Comparison of ENCODE assay signal across 25 cellular contexts in the genomic region with DNA sequence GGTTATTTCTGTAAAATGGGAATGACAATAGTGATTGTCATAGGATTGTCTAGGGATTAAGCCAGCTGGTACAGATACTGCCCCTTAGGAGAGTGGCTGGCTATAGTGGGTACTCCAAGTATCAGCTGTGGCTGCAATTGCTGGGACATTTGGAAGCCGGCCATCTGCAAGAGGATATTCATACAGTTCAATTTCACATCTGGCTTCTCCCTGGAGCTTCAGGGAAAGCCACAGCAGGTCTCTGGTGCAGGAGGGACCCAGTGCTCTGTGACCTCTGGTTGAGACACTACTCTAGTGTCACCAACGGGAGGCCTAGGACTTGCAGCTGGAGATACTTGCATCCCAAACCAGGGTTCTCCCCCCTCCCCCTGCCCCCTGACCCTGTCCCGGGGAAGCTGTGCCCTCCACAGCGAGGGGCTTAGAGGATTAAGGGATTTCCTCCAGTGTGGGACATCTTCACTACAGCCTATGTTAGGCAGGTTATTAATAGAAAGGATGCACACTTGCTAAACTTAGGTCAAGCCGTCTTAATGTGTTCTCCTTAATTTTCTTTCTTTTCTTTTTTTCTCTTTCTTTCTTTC.
"Had no signal": no experiment of that assay in that cellular context is flagged by ENCODE, and none has a peak within 500 bp of the region (broad histone marks: within the 10 kb centered on the region; RNA-seq: fewer than 3 reads in every experiment).

No MANE protein-coding gene starts in this region.

- H3K27me3 ChIP-seq: breast epithelium had no signal

- H3K36me3 ChIP-seq: breast epithelium had no signal

- DNase-seq: activated CD4-positive, alpha-beta memory T cell treated with anti-CD3 and anti-CD28 coated beads, Interleukin-2, amount 10 ng/mL, durations not matched to agents 7 days and 5 days; activated CD4-positive, alpha-beta T cell treated with anti-CD3 and anti-CD28 coated beads for 36 hours; activated CD4-positive, alpha-beta T cell treated with anti-CD3 and anti-CD28 coated beads, Interleukin-2, amount 50 U/mL, for 1 hour; activated gamma-delta T cell; activated naive CD4-positive, alpha-beta T cell treated with anti-CD3 and anti-CD28 coated beads, Interleukin-2, amount 10 ng/mL, durations not matched to agents 7 days and 5 days; activated naive CD8-positive, alpha-beta T cell treated with anti-CD3 and anti-CD28 coated beads, Interleukin-2, amount 10 ng/mL, durations not matched to agents 7 days and 5 days; activated T-cell treated with anti-CD3 and anti-CD28 coated beads for 4 hours; activated T-cell treated with anti-CD3 and anti-CD28 coated beads, Interleukin-2, amount 50 U/mL, for 48 hours; aorta; caudate nucleus; Karpas-422; MM.1S; NCI-H1105 treated with DMSO at 0.1 percent for 48 hours; NCI-H146; NCI-H187 treated with DMSO at 0.1 percent for 48 hours; NCI-H2081 treated with DMSO at 0.1 percent for 48 hours; NCI-H2171 treated with DMSO at 0.1 percent for 48 hours; NCI-H226; SIG-M5; T-cell; T-helper 2 cell; T1000 had no signal

- H3K9me3 ChIP-seq: breast epithelium had no signal

- H3K4me3 ChIP-seq: breast epithelium, K562, SK-N-MC had no signal

- H3K27ac ChIP-seq: SK-N-MC had no signal
